Comparison of ENCODE assay signal across 14 cellular contexts in genomic region chr1:26923711-26924110, GRCh38. TPM values are rescaled to one million over a fixed set of nuclear protein-coding genes. Genes with fewer than 3 reads are reported as not detected.
DNase-seq lines count a peak whose midpoint lies in the region; ATAC-seq, FAIRE-seq and TF ChIP-seq lines count a peak whose summit lies in the region.
"Had no signal": no experiment of that assay in that cellular context is flagged by ENCODE, and none has a peak within 500 bp of the region (broad histone marks: within the 10 kb centered on the region; RNA-seq: fewer than 3 reads in every experiment).

No MANE protein-coding gene starts in this region.

- H2AFZ ChIP-seq in HepG2 (ENCODE audit: low read length) = no peak overlapping the region

- H3K79me2 ChIP-seq in HepG2 (ENCODE audit: insufficient read depth, low read length) = peaks cover 50% of the 10 kb centered on the region

- TF ChIP-seq CTCF in HepG2 (CRISPR knock-in tag; IDR thresholded peaks at IDR 0.05) = no peak
- no peak for TF ChIP-seq CTCF in right lobe of liver (IDR thresholded peaks at IDR 0.05)
- no peak for TF ChIP-seq CTCF in endodermal cell (conservative IDR thresholded peaks at IDR 0.05)
- TF ChIP-seq CTCF in type B pancreatic cell (conservative IDR thresholded peaks at IDR 0.05) = no peak
- no peak for TF ChIP-seq CTCF in heart left ventricle (IDR thresholded peaks at IDR 0.05)

- H3K9me3 ChIP-seq in HepG2 (ENCODE audit: low read length) (no peaks in the 10 kb centered on the region), right lobe of liver (no peaks in the 10 kb centered on the region), endodermal cell (ENCODE audit: control insufficient read depth, low read length) (no peaks in the 10 kb centered on the region), heart left ventricle (no peaks in the 10 kb centered on the region)
- H3K9me3 ChIP-seq: sigmoid colon had no signal

- H3K4me2 ChIP-seq in HepG2 (ENCODE audit: low read depth, low read length) = peak overlapping the region; percentile 97

- peaks cover 51% of the 10 kb centered on the region for H3K4me1 ChIP-seq in HepG2 (ENCODE audit: insufficient read depth, low read length)
- H3K4me1 ChIP-seq in right lobe of liver = peaks cover 0 to 22% (median 5%) of the 10 kb centered on the region in 4 donors
- H3K4me1 ChIP-seq in endodermal cell (ENCODE audit: control insufficient read depth, insufficient read depth, low read length) = peaks cover 8% of the 10 kb centered on the region
- H3K4me1 ChIP-seq in heart left ventricle = peaks cover 0 to 25% (median 17%) of the 10 kb centered on the region in 12 donors

- H3K27ac Mint-ChIP-seq in T-cell (no peak overlapping the region), endodermal cell (no peak overlapping the region), type B pancreatic cell (no peak overlapping the region)

- H4K20me1 ChIP-seq in HepG2 (ENCODE audit: insufficient read depth, low read length) = peaks cover 4% of the 10 kb centered on the region; the same call in 1 of the 2 replicates

- intact Hi-C loops in HepG2 (cut with micrococcal nuclease; ENCODE audit: unreplicated experiment) = no loop called here
- intact Hi-C loops in right lobe of liver (cut with DNase I) = no loop called here
- intact Hi-C loops in heart left ventricle (cut with DNase I) = loop anchor here in 1 of 10 donors (2.0 kb wide), 1 partner anchor 13 kb away; no protein-coding TSS in a partner anchor

- ATAC-seq in HepG2 (no peak), right lobe of liver (no peak), T-cell (replicated peaks in 1 of 4) (no peak), heart left ventricle (no peak), HG03039 (IDR thresholded peaks at IDR 0.05; ENCODE audit: unreplicated experiment) (no peak)

- H3K4me3 Mint-ChIP-seq in T-cell (peak overlapping the region; percentile 90 to 98 (median 92)), endodermal cell (peak overlapping the region; percentile 86), type B pancreatic cell (peak overlapping the region; percentile 93)

- TF ChIP-seq RAD21 in HepG2 (CRISPR knock-in tag; IDR thresholded peaks at IDR 0.05) = no peak

- H3K27me3 ChIP-seq in HepG2 (ENCODE audit: control insufficient read depth in 1 of 2, insufficient read depth in 2 of 2, low read length in 2 of 2) (no peaks in the 10 kb centered on the region; a peak in 1 of 5 replicates), right lobe of liver (no peaks in the 10 kb centered on the region), endodermal cell (ENCODE audit: control insufficient read depth, insufficient read depth, low read length, poor library complexity, severe bottlenecking) (no peaks in the 10 kb centered on the region), heart left ventricle (no peaks in the 10 kb centered on the region)
- H3K27me3 ChIP-seq: sigmoid colon had no signal

- H3K4me3 ChIP-seq in HepG2 (replicated peaks in 1 of 3; ENCODE audit: insufficient read depth in 1 of 3, low read depth in 2 of 3, low read length in 3 of 3) = 0 out of 6 replicates have a peak overlapping the region, but pooled peaks of 1 of the 3 experiments have one; percentile 64
- H3K4me3 ChIP-seq in right lobe of liver = no peak overlapping the region
- H3K4me3 ChIP-seq in endodermal cell (ENCODE audit: low read length) = peak overlapping the region; percentile 24
- no peak overlapping the region for H3K4me3 ChIP-seq in heart left ventricle
- H3K4me3 ChIP-seq: sigmoid colon had no signal

- TF ChIP-seq EP300 in HepG2 (IDR thresholded peaks at IDR 0.05; ENCODE audit: low read depth in 2 of 2, low read length in 2 of 2) = no peak
- no peak for TF ChIP-seq EP300 in HepG2 (CRISPR knock-in tag; IDR thresholded peaks at IDR 0.05; ENCODE audit: borderline replicate concordance)

- in situ Hi-C loops in HepG2 (cut with HindIII; ENCODE audit: extremely low pct_ligation_motif_present, low pct_unique_long_range_greater_than_20kb) = no loop called here

- H3K9ac ChIP-seq in HepG2 (ENCODE audit: insufficient read depth, low read depth, low read length) = peak overlapping the region; percentile 29; the same call in 1 of the 2 replicates
- H3K9ac ChIP-seq in endodermal cell (ENCODE audit: extremely low read depth, low read length, poor library complexity, severe bottlenecking) = no peak overlapping the region

- H3K9me3 Mint-ChIP-seq in T-cell (no peaks in the 10 kb centered on the region), endodermal cell (no peaks in the 10 kb centered on the region), type B pancreatic cell (no peaks in the 10 kb centered on the region)

- CTCF ChIA-PET in HepG2 (lab: Yijun Ruan, JAX; ENCODE audit: low intra/inter-chr PET ratio, low total read pairs) = no interaction called here
- CTCF ChIA-PET in T-cell (lab: Charles Lee) = interaction anchor here in 1 of 2 donors (0.6 kb wide), 1 partner anchor 926 kb away, joined by 3 read pairs; the partner anchor contains the start of gene PAFAH2

- peaks cover 39 to 44% (median 41%) of the 10 kb centered on the region in 3 donors for H3K4me1 Mint-ChIP-seq in T-cell
- H3K4me1 Mint-ChIP-seq in endodermal cell = peaks cover 16% of the 10 kb centered on the region
- H3K4me1 Mint-ChIP-seq in type B pancreatic cell (ENCODE audit: unreplicated experiment) = peaks cover 26% of the 10 kb centered on the region

- H3K27ac ChIP-seq in HepG2 (ENCODE audit: extremely low read length, insufficient read depth, low read length) (no peak overlapping the region), right lobe of liver (no peak overlapping the region), endodermal cell (ENCODE audit: low read depth, low read length) (no peak overlapping the region), heart left ventricle (no peak overlapping the region)
- H3K27ac ChIP-seq: C4-2B, sigmoid colon had no signal

- H3K36me3 ChIP-seq in HepG2 (replicated peaks in 1 of 2; ENCODE audit: control insufficient read depth in 1 of 2, insufficient read depth in 2 of 2, low read length in 2 of 2) (peaks cover 10 to 37% of the 10 kb centered on the region in 2 experiments), right lobe of liver (peaks cover 0 to 50% (median 21%) of the 10 kb centered on the region in 4 donors), endodermal cell (ENCODE audit: control insufficient read depth, insufficient read depth, low read length) (peaks cover 48% of the 10 kb centered on the region), heart left ventricle (peaks cover 0 to 55% (median 49%) of the 10 kb centered on the region in 9 donors)

- WGBS in HepG2 (ENCODE audit: low lambda C conversion rate) = 100% methylated on average over 3 of the region's 3 CpGs
- 80% methylated on average over 3 of the region's 3 CpGs for WGBS in right lobe of liver (ENCODE audit: insufficient coverage, low coverage, low lambda C conversion rate, missing lambda C conversion rate)
- WGBS in endodermal cell (ENCODE audit: insufficient coverage in 1 of 2, insufficient read length in 1 of 2), 2 experiments = 92 to 100% methylated on average over 3 of the region's 3 CpGs
- 77 to 97% (median 95%) methylated on average over 3 of the region's 3 CpGs for WGBS in heart left ventricle, 4 donors

- H3K36me3 Mint-ChIP-seq in T-cell = peaks cover 15% of the 10 kb centered on the region
- peaks cover 47% of the 10 kb centered on the region for H3K36me3 Mint-ChIP-seq in endodermal cell (ENCODE audit: low read depth)
- H3K36me3 Mint-ChIP-seq in type B pancreatic cell = peaks cover 27% of the 10 kb centered on the region

- TF ChIP-seq POLR2A in HepG2 (IDR thresholded peaks at IDR 0.05; ENCODE audit: insufficient read depth in 1 of 2, low read depth in 2 of 2, low read length in 2 of 2) (no peak), right lobe of liver (IDR thresholded peaks at IDR 0.05) (no peak), heart left ventricle (IDR thresholded peaks at IDR 0.05) (no peak)

- no peak for FAIRE-seq in HepG2 (lab: Jason Lieb, UNC)
- FAIRE-seq: GM19239 had no signal

- H3K27me3 Mint-ChIP-seq in T-cell (no peaks in the 10 kb centered on the region), endodermal cell (ENCODE audit: insufficient read depth) (no peaks in the 10 kb centered on the region), type B pancreatic cell (no peaks in the 10 kb centered on the region)

- POLR2A ChIA-PET in HepG2 (lab: Yijun Ruan, JAX) = interaction anchor here (0.7 to 3.4 kb wide), 6 partner anchors 9 to 71 kb away, joined by 3 to 31 read pairs (median 5); partner anchors contain the start of genes GPN2, NR0B2 and TRNP1
- POLR2A ChIA-PET in T-cell (lab: Charles Lee) = no interaction called here

- no TSS peak for BruUV-seq in HepG2 (replicated peaks; lab: Mats Ljungman, UMichigan)

- DNase-seq in HepG2 (ENCODE audit: low spot score) (no peak), right lobe of liver (no peak), T-cell (no peak), endodermal cell (no peak), type B pancreatic cell (ENCODE audit: extremely low spot score, unreplicated experiment) (no peak), HuH-7.5 (ENCODE audit: low spot score) (no peak), heart left ventricle (no peak)
- DNase-seq: midbrain, NCI-H1048, NCI-H774, sigmoid colon had no signal

RNA-seq across cellular contexts. Expression of gene NUDC, which starts 2.2 kb away (rescaled TPM):
- total RNA-seq in HepG2 (2016; rRNA removed; fragmentation: Illumina TruSeq; extraction: Trizol) = 104 and 126 TPM in 2 replicates
- 35.7 TPM in 2 replicates for total RNA-seq in HepG2 (2016; cell fraction: cytosol; rRNA removed; fragmentation: Illumina TruSeq; extraction: Trizol; ENCODE audit: low read depth)
- total RNA-seq in HepG2 (2016; cell fraction: insoluble cytoplasmic fraction; rRNA removed; fragmentation: Illumina TruSeq; extraction: Trizol) = 105 and 106 TPM in 2 replicates
- 36.4 and 37.7 TPM in 2 replicates for total RNA-seq in HepG2 (2016; cell fraction: membrane; rRNA removed; fragmentation: Illumina TruSeq; extraction: Trizol)
- 45.3 and 49.3 TPM in 2 replicates for total RNA-seq in HepG2 (2016; cell fraction: nucleus; rRNA removed; fragmentation: Illumina TruSeq; extraction: Trizol)
- 34.7 and 41.0 TPM in 2 replicates for polyA plus RNA-seq in HepG2 (2011; rRNA removed)
- polyA plus RNA-seq in HepG2 (2011; cell fraction: cytosol; rRNA removed) = 35.9 and 39.4 TPM in 2 replicates
- 28.6 and 31.4 TPM in 2 replicates for polyA plus RNA-seq in HepG2 (2011; cell fraction: nucleus; rRNA removed)
- polyA plus RNA-seq in HepG2 (2012) = 88.2 and 90.3 TPM in 2 replicates
- polyA plus RNA-seq in HepG2 (2016; cell fraction: cytosol; fragmentation: Illumina TruSeq; extraction: Trizol; ENCODE audit: low read depth) = 25.8 and 26.9 TPM in 2 replicates
- 192 and 219 TPM in 2 replicates for polyA plus RNA-seq in HepG2 (2016; cell fraction: insoluble cytoplasmic fraction; fragmentation: Illumina TruSeq; extraction: Trizol; ENCODE audit: low read depth)
- polyA plus RNA-seq in HepG2 (2016; cell fraction: membrane; fragmentation: Illumina TruSeq; extraction: Trizol; ENCODE audit: low read depth) = 34.2 and 35.5 TPM in 2 replicates
- 129 and 135 TPM in 2 replicates for polyA plus RNA-seq in HepG2 (2016; cell fraction: nucleus; fragmentation: Illumina TruSeq; extraction: Trizol; ENCODE audit: insufficient read depth, low read depth)
- polyA minus RNA-seq in HepG2 (2011; rRNA and poly(A)+ RNA removed; ENCODE audit: low replicate concordance) = 24.1 and 33.6 TPM in 2 replicates
- polyA minus RNA-seq in HepG2 (2011; cell fraction: cytosol; rRNA and poly(A)+ RNA removed) = 34.1 and 35.1 TPM in 2 replicates
- polyA minus RNA-seq in HepG2 (2011; cell fraction: nucleus; rRNA and poly(A)+ RNA removed) = 20.3 and 24.9 TPM in 2 replicates
- total RNA-seq in right lobe of liver = 10 to 100 TPM; 40.9 to 60.8 (median 48.4) TPM
- 10 to 100 TPM; 39.1 to 45.7 (median 43.2) TPM for total RNA-seq in T-cell
- total RNA-seq in endodermal cell = 100 to 1,000 TPM; 103 to 120 TPM
- polyA plus RNA-seq in endodermal cell (2013, experiment 1 of 2) = 84.1 TPM
- 80.0 TPM for polyA plus RNA-seq in endodermal cell (2013, experiment 2 of 2)
- total RNA-seq in type B pancreatic cell (ENCODE audit: low replicate concordance) = 73.4 and 82.7 TPM in 2 replicates
- total RNA-seq in heart left ventricle = 10 to 100 TPM; 53.6 to 78.6 (median 57.4) TPM
- 10 to 100 TPM; 69.7 to 99.6 TPM for polyA plus RNA-seq in heart left ventricle

RNA-seq across cellular contexts. Expression of gene NR0B2, which starts 9.9 kb away (rescaled TPM):
- total RNA-seq in HepG2 (2016; rRNA removed; fragmentation: Illumina TruSeq; extraction: Trizol) (71.6 and 72.5 TPM in 2 replicates), right lobe of liver (10 to 100 TPM; 25.6 to 69.6 (median 43.0) TPM), T-cell (not detected), endodermal cell (not detected), type B pancreatic cell (ENCODE audit: low replicate concordance) (6.8 and 7.2 TPM in 2 replicates), heart left ventricle (10 to 100 TPM in 2 of 9 donors, 1 to 10 TPM in 7; 2.4 to 19.2 (median 6.6) TPM)
- total RNA-seq in HepG2 (2016; cell fraction: cytosol; rRNA removed; fragmentation: Illumina TruSeq; extraction: Trizol; ENCODE audit: low read depth) = 32.2 and 34.7 TPM in 2 replicates
- 72.9 and 77.8 TPM in 2 replicates for total RNA-seq in HepG2 (2016; cell fraction: insoluble cytoplasmic fraction; rRNA removed; fragmentation: Illumina TruSeq; extraction: Trizol)
- 42.2 and 44.8 TPM in 2 replicates for total RNA-seq in HepG2 (2016; cell fraction: membrane; rRNA removed; fragmentation: Illumina TruSeq; extraction: Trizol)
- 49.1 and 51.4 TPM in 2 replicates for total RNA-seq in HepG2 (2016; cell fraction: nucleus; rRNA removed; fragmentation: Illumina TruSeq; extraction: Trizol)
- polyA plus RNA-seq in HepG2 (2011; rRNA removed) (133 and 203 TPM in 2 replicates), heart left ventricle (1 to 10 TPM; 2.0 to 6.6 TPM)
- 120 and 167 TPM in 2 replicates for polyA plus RNA-seq in HepG2 (2011; cell fraction: cytosol; rRNA removed)
- polyA plus RNA-seq in HepG2 (2011; cell fraction: nucleus; rRNA removed) = 160 and 185 TPM in 2 replicates
- polyA plus RNA-seq in HepG2 (2012) = 94.7 and 125 TPM in 2 replicates
- 14.5 and 14.6 TPM in 2 replicates for polyA plus RNA-seq in HepG2 (2016; cell fraction: cytosol; fragmentation: Illumina TruSeq; extraction: Trizol; ENCODE audit: low read depth)
- polyA plus RNA-seq in HepG2 (2016; cell fraction: insoluble cytoplasmic fraction; fragmentation: Illumina TruSeq; extraction: Trizol; ENCODE audit: low read depth) = 86.2 and 93.6 TPM in 2 replicates
- 17.4 and 19.6 TPM in 2 replicates for polyA plus RNA-seq in HepG2 (2016; cell fraction: membrane; fragmentation: Illumina TruSeq; extraction: Trizol; ENCODE audit: low read depth)
- 81.0 and 96.9 TPM in 2 replicates for polyA plus RNA-seq in HepG2 (2016; cell fraction: nucleus; fragmentation: Illumina TruSeq; extraction: Trizol; ENCODE audit: insufficient read depth, low read depth)
- polyA minus RNA-seq in HepG2 (2011; rRNA and poly(A)+ RNA removed; ENCODE audit: low replicate concordance) = 0.21 and 413 TPM in 2 replicates
- 175 and 182 TPM in 2 replicates for polyA minus RNA-seq in HepG2 (2011; cell fraction: cytosol; rRNA and poly(A)+ RNA removed)
- 42.6 and 49.5 TPM in 2 replicates for polyA minus RNA-seq in HepG2 (2011; cell fraction: nucleus; rRNA and poly(A)+ RNA removed)
- not detected for polyA plus RNA-seq in endodermal cell (2013, experiment 1 of 2)
- polyA plus RNA-seq in endodermal cell (2013, experiment 2 of 2) = not detected
- total RNA-seq: sigmoid colon had no signal

RNA-seq across cellular contexts. Expression of gene GPATCH3, which starts 23.4 kb away (rescaled TPM):
- 11.0 and 12.5 TPM in 2 replicates for total RNA-seq in HepG2 (2016; rRNA removed; fragmentation: Illumina TruSeq; extraction: Trizol)
- 1.6 and 3.3 TPM in 2 replicates for total RNA-seq in HepG2 (2016; cell fraction: cytosol; rRNA removed; fragmentation: Illumina TruSeq; extraction: Trizol; ENCODE audit: low read depth)
- total RNA-seq in HepG2 (2016; cell fraction: insoluble cytoplasmic fraction; rRNA removed; fragmentation: Illumina TruSeq; extraction: Trizol) = 11.4 and 14.1 TPM in 2 replicates
- 8.6 and 9.5 TPM in 2 replicates for total RNA-seq in HepG2 (2016; cell fraction: membrane; rRNA removed; fragmentation: Illumina TruSeq; extraction: Trizol)
- total RNA-seq in HepG2 (2016; cell fraction: nucleus; rRNA removed; fragmentation: Illumina TruSeq; extraction: Trizol) = 9.7 and 10.0 TPM in 2 replicates
- polyA plus RNA-seq in HepG2 (2011; rRNA removed) = 6.8 and 8.3 TPM in 2 replicates
- polyA plus RNA-seq in HepG2 (2011; cell fraction: cytosol; rRNA removed) = 5.6 TPM in 2 replicates
- 12.9 and 16.4 TPM in 2 replicates for polyA plus RNA-seq in HepG2 (2011; cell fraction: nucleus; rRNA removed)
- 7.4 and 8.5 TPM in 2 replicates for polyA plus RNA-seq in HepG2 (2012)
- polyA plus RNA-seq in HepG2 (2016; cell fraction: cytosol; fragmentation: Illumina TruSeq; extraction: Trizol; ENCODE audit: low read depth) = 3.5 and 4.5 TPM in 2 replicates
- polyA plus RNA-seq in HepG2 (2016; cell fraction: insoluble cytoplasmic fraction; fragmentation: Illumina TruSeq; extraction: Trizol; ENCODE audit: low read depth) = 12.3 and 14.3 TPM in 2 replicates
- polyA plus RNA-seq in HepG2 (2016; cell fraction: membrane; fragmentation: Illumina TruSeq; extraction: Trizol; ENCODE audit: low read depth) = 6.7 and 7.6 TPM in 2 replicates
- polyA plus RNA-seq in HepG2 (2016; cell fraction: nucleus; fragmentation: Illumina TruSeq; extraction: Trizol; ENCODE audit: insufficient read depth, low read depth) = 18.7 and 22.1 TPM in 2 replicates
- 9.9 and 10.4 TPM in 2 replicates for polyA minus RNA-seq in HepG2 (2011; rRNA and poly(A)+ RNA removed; ENCODE audit: low replicate concordance)
- polyA minus RNA-seq in HepG2 (2011; cell fraction: cytosol; rRNA and poly(A)+ RNA removed) = 4.6 and 4.9 TPM in 2 replicates
- 9.9 and 10.8 TPM in 2 replicates for polyA minus RNA-seq in HepG2 (2011; cell fraction: nucleus; rRNA and poly(A)+ RNA removed)
- 1 to 10 TPM; 6.0 to 8.1 (median 7.1) TPM for total RNA-seq in right lobe of liver
- total RNA-seq in T-cell = 10 to 100 TPM; 23.6 to 28.6 (median 27.6) TPM
- total RNA-seq in endodermal cell = 10 to 100 TPM; 21.3 to 23.2 TPM
- polyA plus RNA-seq in endodermal cell (2013, experiment 1 of 2) = 11.5 TPM
- 11.3 TPM for polyA plus RNA-seq in endodermal cell (2013, experiment 2 of 2)
- 19.2 and 23.7 TPM in 2 replicates for total RNA-seq in type B pancreatic cell (ENCODE audit: low replicate concordance)
- total RNA-seq in heart left ventricle = 10 to 100 TPM in 3 of 9 donors, 1 to 10 TPM in 6; 6.0 to 14.9 (median 9.0) TPM
- 10 to 100 TPM in 1 of 2 donors, 1 to 10 TPM in 1; 7.7 to 11.7 TPM for polyA plus RNA-seq in heart left ventricle

RNA-seq across cellular contexts. Expression of gene GPN2, which starts 33.6 kb away (rescaled TPM):
- 19.3 and 22.9 TPM in 2 replicates for total RNA-seq in HepG2 (2016; rRNA removed; fragmentation: Illumina TruSeq; extraction: Trizol)
- total RNA-seq in HepG2 (2016; cell fraction: cytosol; rRNA removed; fragmentation: Illumina TruSeq; extraction: Trizol; ENCODE audit: low read depth) = 1.8 and 2.5 TPM in 2 replicates
- total RNA-seq in HepG2 (2016; cell fraction: insoluble cytoplasmic fraction; rRNA removed; fragmentation: Illumina TruSeq; extraction: Trizol) = 20.8 and 22.5 TPM in 2 replicates
- total RNA-seq in HepG2 (2016; cell fraction: membrane; rRNA removed; fragmentation: Illumina TruSeq; extraction: Trizol) = 4.7 and 7.3 TPM in 2 replicates
- total RNA-seq in HepG2 (2016; cell fraction: nucleus; rRNA removed; fragmentation: Illumina TruSeq; extraction: Trizol) = 10.8 and 13.7 TPM in 2 replicates
- 38.9 and 41.8 TPM in 2 replicates for polyA plus RNA-seq in HepG2 (2011; rRNA removed)
- 16.3 and 25.9 TPM in 2 replicates for polyA plus RNA-seq in HepG2 (2011; cell fraction: cytosol; rRNA removed)
- polyA plus RNA-seq in HepG2 (2011; cell fraction: nucleus; rRNA removed) = 29.9 and 35.0 TPM in 2 replicates
- 14.4 and 15.5 TPM in 2 replicates for polyA plus RNA-seq in HepG2 (2012)
- 4.8 and 5.2 TPM in 2 replicates for polyA plus RNA-seq in HepG2 (2016; cell fraction: cytosol; fragmentation: Illumina TruSeq; extraction: Trizol; ENCODE audit: low read depth)
- 31.8 and 35.9 TPM in 2 replicates for polyA plus RNA-seq in HepG2 (2016; cell fraction: insoluble cytoplasmic fraction; fragmentation: Illumina TruSeq; extraction: Trizol; ENCODE audit: low read depth)
- 8.5 and 9.5 TPM in 2 replicates for polyA plus RNA-seq in HepG2 (2016; cell fraction: membrane; fragmentation: Illumina TruSeq; extraction: Trizol; ENCODE audit: low read depth)
- 31.5 and 47.0 TPM in 2 replicates for polyA plus RNA-seq in HepG2 (2016; cell fraction: nucleus; fragmentation: Illumina TruSeq; extraction: Trizol; ENCODE audit: insufficient read depth, low read depth)
- polyA minus RNA-seq in HepG2 (2011; rRNA and poly(A)+ RNA removed; ENCODE audit: low replicate concordance) = 46.8 and 68.0 TPM in 2 replicates
- polyA minus RNA-seq in HepG2 (2011; cell fraction: cytosol; rRNA and poly(A)+ RNA removed) = 18.6 and 24.9 TPM in 2 replicates
- 11.1 and 15.8 TPM in 2 replicates for polyA minus RNA-seq in HepG2 (2011; cell fraction: nucleus; rRNA and poly(A)+ RNA removed)
- 10 to 100 TPM in 4 of 6 experiments, 1 to 10 TPM in 2; 5.6 to 18.3 (median 15.3) TPM for total RNA-seq in right lobe of liver
- 10 to 100 TPM; 30.8 to 35.7 (median 32.7) TPM for total RNA-seq in T-cell
- total RNA-seq in endodermal cell = 10 to 100 TPM; 32.6 to 38.5 TPM
- 24.5 TPM for polyA plus RNA-seq in endodermal cell (2013, experiment 1 of 2)
- polyA plus RNA-seq in endodermal cell (2013, experiment 2 of 2) = 21.1 TPM
- total RNA-seq in type B pancreatic cell (ENCODE audit: low replicate concordance) = 28.7 and 35.1 TPM in 2 replicates
- total RNA-seq in heart left ventricle = 10 to 100 TPM in 8 of 9 donors, 1 to 10 TPM in 1; 7.6 to 27.4 (median 17.1) TPM
- polyA plus RNA-seq in heart left ventricle = 10 to 100 TPM; 12.0 to 15.7 TPM

RNA-seq across cellular contexts. Expression of gene KDF1, which starts 36.6 kb away (rescaled TPM):
- 1.9 and 2.4 TPM in 2 replicates for total RNA-seq in HepG2 (2016; rRNA removed; fragmentation: Illumina TruSeq; extraction: Trizol)
- total RNA-seq in HepG2 (2016; cell fraction: cytosol; rRNA removed; fragmentation: Illumina TruSeq; extraction: Trizol; ENCODE audit: low read depth) = 0.61 and 1.1 TPM in 2 replicates
- 1.6 and 2.1 TPM in 2 replicates for total RNA-seq in HepG2 (2016; cell fraction: insoluble cytoplasmic fraction; rRNA removed; fragmentation: Illumina TruSeq; extraction: Trizol)
- 2.0 and 2.1 TPM in 2 replicates for total RNA-seq in HepG2 (2016; cell fraction: membrane; rRNA removed; fragmentation: Illumina TruSeq; extraction: Trizol)
- total RNA-seq in HepG2 (2016; cell fraction: nucleus; rRNA removed; fragmentation: Illumina TruSeq; extraction: Trizol) = 0.75 and 1.1 TPM in 2 replicates
- 4.9 and 7.4 TPM in 2 replicates for polyA plus RNA-seq in HepG2 (2011; rRNA removed)
- polyA plus RNA-seq in HepG2 (2011; cell fraction: cytosol; rRNA removed) = 4.3 and 6.8 TPM in 2 replicates
- 5.9 and 7.2 TPM in 2 replicates for polyA plus RNA-seq in HepG2 (2011; cell fraction: nucleus; rRNA removed)
- 4.8 and 6.0 TPM in 2 replicates for polyA plus RNA-seq in HepG2 (2012)
- polyA plus RNA-seq in HepG2 (2016; cell fraction: cytosol; fragmentation: Illumina TruSeq; extraction: Trizol; ENCODE audit: low read depth) = 0.87 and 0.94 TPM in 2 replicates
- polyA plus RNA-seq in HepG2 (2016; cell fraction: insoluble cytoplasmic fraction; fragmentation: Illumina TruSeq; extraction: Trizol; ENCODE audit: low read depth) = 2.0 and 2.7 TPM in 2 replicates
- polyA plus RNA-seq in HepG2 (2016; cell fraction: membrane; fragmentation: Illumina TruSeq; extraction: Trizol; ENCODE audit: low read depth) = 1.6 and 2.0 TPM in 2 replicates
- 2.9 and 3.3 TPM in 2 replicates for polyA plus RNA-seq in HepG2 (2016; cell fraction: nucleus; fragmentation: Illumina TruSeq; extraction: Trizol; ENCODE audit: insufficient read depth, low read depth)
- 12.8 TPM in 1 of 2 replicates, not detected in the other for polyA minus RNA-seq in HepG2 (2011; rRNA and poly(A)+ RNA removed; ENCODE audit: low replicate concordance)
- polyA minus RNA-seq in HepG2 (2011; cell fraction: cytosol; rRNA and poly(A)+ RNA removed) = 4.2 and 4.4 TPM in 2 replicates
- 1.3 and 2.0 TPM in 2 replicates for polyA minus RNA-seq in HepG2 (2011; cell fraction: nucleus; rRNA and poly(A)+ RNA removed)
- total RNA-seq in right lobe of liver = 1 to 10 TPM; 1.1 to 4.1 (median 2.5) TPM
- 1 to 10 TPM in 4 of 5 donors, under 1 TPM in 1; 0.84 to 2.8 (median 2.3) TPM for total RNA-seq in T-cell
- total RNA-seq in endodermal cell = 10 to 100 TPM; 17.2 to 22.7 TPM
- polyA plus RNA-seq in endodermal cell (2013, experiment 1 of 2) = 3.1 TPM
- polyA plus RNA-seq in endodermal cell (2013, experiment 2 of 2) = 2.4 TPM
- total RNA-seq in type B pancreatic cell (ENCODE audit: low replicate concordance) = 12.2 and 26.9 TPM in 2 replicates
- under 1 TPM in 2 of 9 donors, not detected in 7; 0.12 to 0.45 TPM for total RNA-seq in heart left ventricle
- polyA plus RNA-seq in heart left ventricle = under 1 TPM in 1 of 2 donors, not detected in 1; 0.03 TPM
- total RNA-seq: sigmoid colon had no signal
